ENCODE assay signal across 21 cellular contexts in the genomic region with DNA sequence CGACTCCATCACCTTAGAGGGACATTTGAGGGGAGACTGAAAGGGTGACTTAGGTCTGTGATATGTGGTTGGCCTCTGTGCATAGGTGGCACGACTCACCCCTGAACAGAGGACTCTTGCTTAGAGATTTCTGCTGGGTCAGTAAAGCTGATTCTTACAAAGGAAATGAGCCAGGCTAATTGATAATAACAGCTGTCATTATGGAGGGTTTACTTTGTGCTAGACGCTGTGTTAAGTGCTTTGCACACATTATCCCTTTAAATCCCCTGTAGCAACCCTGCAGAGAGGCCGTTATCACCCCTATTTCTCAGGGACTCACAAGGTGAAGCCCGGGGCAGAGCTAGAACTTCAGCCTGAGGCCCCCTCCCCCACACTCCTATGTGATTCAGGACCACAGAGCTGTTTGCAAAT.
DNase-seq lines count a peak whose midpoint lies in the region; ATAC-seq and TF ChIP-seq lines count a peak whose summit lies in the region.
"Had no signal": no experiment of that assay in that cellular context is flagged by ENCODE, and none has a peak within 500 bp of the region (broad histone marks: within the 10 kb centered on the region; RNA-seq: fewer than 3 reads in every experiment).

No MANE protein-coding gene starts in this region.

- H3K4me1 Mint-ChIP-seq in naive thymus-derived CD8-positive, alpha-beta T cell = no peaks in the 10 kb centered on the region
- H3K4me1 Mint-ChIP-seq in activated T-helper 17 cell treated with anti-CD3 and anti-CD28 coated beads, Interleukin-2, amount 50 U/mL, for 72 hours = no peaks in the 10 kb centered on the region
- H3K4me1 Mint-ChIP-seq: central memory CD8-positive, alpha-beta T cell had no signal

- peaks cover 2% of the 10 kb centered on the region for H3K27me3 ChIP-seq in NT2/D1 (ENCODE audit: insufficient read depth, insufficient read length)
- peaks cover 48% of the 10 kb centered on the region for H3K27me3 ChIP-seq in neural cell (ENCODE audit: insufficient read depth, low read depth, low read length)
- H3K27me3 ChIP-seq in psoas muscle (ENCODE audit: insufficient read depth in 3 of 3, low read length in 2 of 3) = no peaks in the 10 kb centered on the region
- peaks cover 0 to 2% of the 10 kb centered on the region in 2 donors for H3K27me3 ChIP-seq in tibial nerve

- TF ChIP-seq EP300 in neural cell (conservative IDR thresholded peaks at IDR 0.05; ENCODE audit: poor library complexity, severe bottlenecking) (no peak), tibial nerve (IDR thresholded peaks at IDR 0.05) (no peak)

- H3K36me3 ChIP-seq in NT2/D1 (ENCODE audit: insufficient read depth, insufficient read length, low read length) (no peaks in the 10 kb centered on the region), neural cell (ENCODE audit: insufficient read depth, low read length) (no peaks in the 10 kb centered on the region), psoas muscle (ENCODE audit: insufficient read depth in 1 of 2, low read depth in 1 of 2) (no peaks in the 10 kb centered on the region), tibial nerve (no peaks in the 10 kb centered on the region)
- H3K36me3 ChIP-seq: esophagus squamous epithelium had no signal

- DNase-seq in DMS53 treated with DMSO at 0.1 percent for 48 hours (lab: John Stamatoyannopoulos, UW; ENCODE audit: unreplicated experiment) (peak; percentile 9), NCI-H1417 treated with DMSO at 0.1 percent for 48 hours (lab: John Stamatoyannopoulos, UW) (peak; percentile 92), NT2/D1 (ENCODE audit: low read depth, low spot score) (peak; percentile 42), psoas muscle (no peak), tibial nerve (ENCODE audit: low spot score in 2 of 2) (no peak)
- no peak for DNase-seq in naive thymus-derived CD8-positive, alpha-beta T cell
- DNase-seq: activated CD4-positive, alpha-beta T cell treated with anti-CD3 and anti-CD28 coated beads, Interleukin-2, amount 50 U/mL, for 4 hours; activated naive CD4-positive, alpha-beta T cell treated with anti-CD3 and anti-CD28 coated beads for 36 hours; activated T-cell treated with anti-CD3 and anti-CD28 coated beads for 4 hours; anterior cingulate cortex; CD4-positive, alpha-beta T cell; effector CD4-positive, alpha-beta T cell; esophagus squamous epithelium; midbrain; NCI-H2227 treated with DMSO at 0.1 percent for 48 hours had no signal

- H3K9me3 ChIP-seq in NT2/D1 (ENCODE audit: insufficient read depth, low read length) (no peaks in the 10 kb centered on the region), neural cell (ENCODE audit: low read length) (no peaks in the 10 kb centered on the region), psoas muscle (no peaks in the 10 kb centered on the region), tibial nerve (no peaks in the 10 kb centered on the region)
- H3K9me3 ChIP-seq: esophagus squamous epithelium had no signal

- H3K79me2 ChIP-seq in neural cell (replicated peaks; ENCODE audit: insufficient read depth, low read length) = no peaks in the 10 kb centered on the region

- H3K27ac ChIP-seq in neural cell (ENCODE audit: low read length) (no peak overlapping the region), psoas muscle (no peak overlapping the region), tibial nerve (no peak overlapping the region)
- H3K27ac ChIP-seq: esophagus squamous epithelium had no signal

- ATAC-seq in psoas muscle = no peak
- ATAC-seq in naive thymus-derived CD8-positive, alpha-beta T cell = no peak
- ATAC-seq in activated T-helper 17 cell treated with anti-CD3 and anti-CD28 coated beads, Interleukin-2, amount 50 U/mL, for 72 hours (replicated peaks) = no peak
- ATAC-seq: Right ventricle myocardium inferior had no signal

- H3K4me3 ChIP-seq in NT2/D1 (ENCODE audit: insufficient read length, low read depth) = no peak overlapping the region
- H3K4me3 ChIP-seq in neural cell (ENCODE audit: low read length) = no peak overlapping the region
- H3K4me3 ChIP-seq in psoas muscle = no peak overlapping the region
- H3K4me3 ChIP-seq in tibial nerve = no peak overlapping the region
- H3K4me3 ChIP-seq: esophagus squamous epithelium, smooth muscle cell had no signal

- H3K9ac ChIP-seq in NT2/D1 (ENCODE audit: insufficient read length, low read depth) = no peak overlapping the region
- H3K9ac ChIP-seq in neural cell (ENCODE audit: low read length) = no peak overlapping the region

- TF ChIP-seq POLR2A in tibial nerve (IDR thresholded peaks at IDR 0.05) = no peak

- no peaks in the 10 kb centered on the region for H3K36me3 Mint-ChIP-seq in naive thymus-derived CD8-positive, alpha-beta T cell
- no peaks in the 10 kb centered on the region for H3K36me3 Mint-ChIP-seq in activated T-helper 17 cell treated with anti-CD3 and anti-CD28 coated beads, Interleukin-2, amount 50 U/mL, for 72 hours (ENCODE audit: low read depth)

- no peak overlapping the region for H3K4me2 ChIP-seq in neural cell (ENCODE audit: low read length)
- H3K4me2 ChIP-seq: smooth muscle cell had no signal

- H3K9me2 ChIP-seq in neural cell (ENCODE audit: insufficient read depth, low read length) = no peaks in the 10 kb centered on the region

- no peaks in the 10 kb centered on the region for H3F3A ChIP-seq in neural cell (ENCODE audit: insufficient read depth, low read length, poor library complexity, severe bottlenecking)

- no peak for TF ChIP-seq RAD21 in neural cell (conservative IDR thresholded peaks at IDR 0.05)

- no peaks in the 10 kb centered on the region for H3K9me3 Mint-ChIP-seq in naive thymus-derived CD8-positive, alpha-beta T cell
- H3K9me3 Mint-ChIP-seq in activated T-helper 17 cell treated with anti-CD3 and anti-CD28 coated beads, Interleukin-2, amount 50 U/mL, for 72 hours = no peaks in the 10 kb centered on the region
- H3K9me3 Mint-ChIP-seq: activated naive CD4-positive, alpha-beta T cell treated with anti-CD3 and anti-CD28 coated beads for 36 hours; CD4-positive, alpha-beta T cell; central memory CD8-positive, alpha-beta T cell; neural crest cell had no signal

- POLR2A ChIA-PET in naive thymus-derived CD8-positive, alpha-beta T cell (lab: Charles Lee) = no interaction called here

- H3K4me1 ChIP-seq in NT2/D1 (ENCODE audit: insufficient read depth, insufficient read length) (peaks cover 6% of the 10 kb centered on the region), psoas muscle (no peaks in the 10 kb centered on the region), tibial nerve (no peaks in the 10 kb centered on the region)
- H3K4me1 ChIP-seq: esophagus squamous epithelium had no signal

- peaks cover 0 to 36% (median 16%) of the 10 kb centered on the region in 5 donors for H3K27me3 Mint-ChIP-seq in naive thymus-derived CD8-positive, alpha-beta T cell
- H3K27me3 Mint-ChIP-seq in activated T-helper 17 cell treated with anti-CD3 and anti-CD28 coated beads, Interleukin-2, amount 50 U/mL, for 72 hours = peaks cover 3% of the 10 kb centered on the region
- H3K27me3 Mint-ChIP-seq: central memory CD8-positive, alpha-beta T cell had no signal

- intact Hi-C loops in psoas muscle (cut with DNase I) = no loop called here

- H3K27ac Mint-ChIP-seq in naive thymus-derived CD8-positive, alpha-beta T cell = no peak overlapping the region
- no peak overlapping the region for H3K27ac Mint-ChIP-seq in activated T-helper 17 cell treated with anti-CD3 and anti-CD28 coated beads, Interleukin-2, amount 50 U/mL, for 72 hours
- H3K27ac Mint-ChIP-seq: activated naive CD4-positive, alpha-beta T cell treated with anti-CD3 and anti-CD28 coated beads for 36 hours; CD4-positive, alpha-beta T cell had no signal

- no peak overlapping the region for H2AFZ ChIP-seq in neural cell (ENCODE audit: low read depth, low read length)

- H4K20me1 ChIP-seq in neural cell (ENCODE audit: insufficient read depth) = no peaks in the 10 kb centered on the region

- TF ChIP-seq CTCF in neural cell (IDR thresholded peaks at IDR 0.05; ENCODE audit: poor library complexity, severe bottlenecking) (no peak), psoas muscle (IDR thresholded peaks at IDR 0.05) (no peak), tibial nerve (IDR thresholded peaks at IDR 0.05) (no peak)

- WGBS in psoas muscle, 3 donors = 27 to 33% (median 27%) methylated on average over 5 of the region's 5 CpGs
- 15 to 29% methylated on average over 5 of the region's 5 CpGs for WGBS in tibial nerve, 2 donors

- H3K4me3 Mint-ChIP-seq in naive thymus-derived CD8-positive, alpha-beta T cell = no peak overlapping the region
- H3K4me3 Mint-ChIP-seq in activated T-helper 17 cell treated with anti-CD3 and anti-CD28 coated beads, Interleukin-2, amount 50 U/mL, for 72 hours = no peak overlapping the region
- H3K4me3 Mint-ChIP-seq: activated naive CD4-positive, alpha-beta T cell treated with anti-CD3 and anti-CD28 coated beads for 36 hours; CD4-positive, alpha-beta T cell; central memory CD8-positive, alpha-beta T cell; neural crest cell had no signal

TF ChIP-seq in neural cell, 6 proteins besides CTCF, POLR2A, EP300 and RAD21:
- peak; percentile 51 for TF ChIP-seq POLR2AphosphoS5 (IDR thresholded peaks at IDR 0.05)
- no peak for TF ChIP-seq MXI1 (conservative IDR thresholded peaks at IDR 0.05; ENCODE audit: poor library complexity, severe bottlenecking)

Comparison
In these comparisons a context has a peak if more than half of its experiments do, and no peak if none do; other contexts are left out.
1. DNase-seq: peak in DMS53 treated with DMSO at 0.1 percent for 48 hours (single experiment), NCI-H1417 treated with DMSO at 0.1 percent for 48 hours (single experiment) and NT2/D1 (single experiment); none in psoas muscle (0 of 2), tibial nerve (0 of 2) and naive thymus-derived CD8-positive, alpha-beta T cell (0 of 10).